ENCODE assay signal across 8 cellular contexts in the genomic region with DNA sequence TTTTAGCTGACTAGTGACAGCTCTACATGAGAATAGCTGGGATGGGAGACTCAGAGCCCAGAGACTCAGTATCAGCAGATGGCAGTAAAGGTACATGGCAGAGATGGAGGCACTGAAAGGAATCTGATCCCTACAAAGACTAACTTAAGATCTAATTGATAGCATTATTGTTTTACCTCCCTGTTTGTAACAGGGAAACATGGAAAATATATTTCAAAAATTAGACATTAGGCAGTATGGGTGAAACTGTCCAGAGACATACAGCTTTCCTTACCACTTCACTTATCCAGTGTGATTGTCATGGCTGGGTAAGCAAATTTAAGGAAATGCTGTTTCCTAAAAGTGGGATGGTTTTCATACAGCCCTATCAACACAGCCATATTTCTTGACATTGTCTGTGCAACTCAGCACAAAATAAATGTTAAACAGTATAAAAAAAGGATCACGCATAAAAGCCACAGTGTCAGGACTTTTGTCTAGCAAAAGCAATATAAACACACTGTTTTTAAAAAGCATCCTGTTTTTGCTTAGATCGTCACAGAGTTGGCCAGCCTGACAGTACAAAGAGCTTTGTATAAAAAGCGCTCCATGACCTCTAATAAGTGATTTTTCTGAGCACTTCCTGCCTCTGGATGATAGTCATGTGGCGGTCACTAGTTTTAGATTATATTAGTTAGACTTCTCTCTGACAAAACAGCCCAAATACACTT.
DNase-seq lines count a peak whose midpoint lies in the region; ATAC-seq, FAIRE-seq and TF ChIP-seq lines count a peak whose summit lies in the region.

No MANE protein-coding gene starts in this region.

- H3K27me3 Mint-ChIP-seq in astrocyte (ENCODE audit: low read depth, unreplicated experiment): no peaks in the 10 kb centered on the region

- no peak overlapping the region for H3K27ac ChIP-seq in astrocyte (ENCODE audit: low read depth, low read length)

- H3K27ac Mint-ChIP-seq in astrocyte (ENCODE audit: unreplicated experiment): no peak overlapping the region

- no peak overlapping the region for H3K4me3 ChIP-seq in GM12864 (ENCODE audit: low read depth, low read length)
- H3K4me3 ChIP-seq in astrocyte (ENCODE audit: insufficient read depth, low read depth, low read length): no peak overlapping the region
- H3K4me3 ChIP-seq in kidney epithelial cell (ENCODE audit: low read depth, low read length): no peak overlapping the region

- DNase-seq in GM12864 (ENCODE audit: low read depth): no peak
- peak; percentile 54 for DNase-seq in NCI-H1092 treated with DMSO at 0.1 percent for 48 hours (lab: John Stamatoyannopoulos, UW)
- peak; percentile 1 for DNase-seq in astrocyte (ENCODE audit: low read depth)
- DNase-seq in kidney epithelial cell (ENCODE audit: low read depth): peak; percentile 14
- DNase-seq in GM19240 (ENCODE audit: insufficient read length, low spot score): no peak
- no peak for DNase-seq in NCI-H187 treated with DMSO at 0.1 percent for 48 hours (lab: John Stamatoyannopoulos, UW)

- H3K9ac ChIP-seq in astrocyte (ENCODE audit: low read length): no peak overlapping the region

- FAIRE-seq in astrocyte (lab: Jason Lieb, UNC): no peak

- no peaks in the 10 kb centered on the region for H3K4me1 ChIP-seq in astrocyte (ENCODE audit: insufficient read depth, low read length)

- ATAC-seq in GM18867 (IDR thresholded peaks at IDR 0.05; ENCODE audit: unreplicated experiment) (no peak), GM19351 (IDR thresholded peaks at IDR 0.05; ENCODE audit: unreplicated experiment) (no peak)

- H3K36me3 ChIP-seq in astrocyte (ENCODE audit: insufficient read depth, low read length) (no peaks in the 10 kb centered on the region), kidney epithelial cell (ENCODE audit: control insufficient read depth, insufficient read depth, low read length) (no peaks in the 10 kb centered on the region)

- no peaks in the 10 kb centered on the region for H3K9me3 ChIP-seq in astrocyte (ENCODE audit: insufficient read depth, low read depth, low read length)

- H3K4me1 Mint-ChIP-seq in astrocyte (ENCODE audit: low read depth, unreplicated experiment): peaks cover 3% of the 10 kb centered on the region

- H3K79me2 ChIP-seq in astrocyte (ENCODE audit: insufficient read depth, low read length): no peaks in the 10 kb centered on the region

- no peaks in the 10 kb centered on the region for H3K9me3 Mint-ChIP-seq in astrocyte (ENCODE audit: unreplicated experiment)

- TF ChIP-seq CTCF in GM12864 (IDR thresholded peaks at IDR 0.05; ENCODE audit: low read depth, low read length, missing control alignments): peak; percentile 51
- TF ChIP-seq CTCF in astrocyte (IDR thresholded peaks at IDR 0.05; ENCODE audit: insufficient read depth, low read depth, low read length): peak; percentile 46
- TF ChIP-seq CTCF in kidney epithelial cell (IDR thresholded peaks at IDR 0.05; ENCODE audit: insufficient read depth, low read length, poor library complexity, severe bottlenecking): peak; percentile 79

- no peak overlapping the region for H3K4me3 Mint-ChIP-seq in astrocyte (ENCODE audit: unreplicated experiment)

- H3K27me3 ChIP-seq in astrocyte (ENCODE audit: insufficient read depth, low read length) (no peaks in the 10 kb centered on the region), kidney epithelial cell (ENCODE audit: control insufficient read depth, insufficient read depth, low read length) (no peaks in the 10 kb centered on the region)

- no peaks in the 10 kb centered on the region for H4K20me1 ChIP-seq in astrocyte (ENCODE audit: insufficient read depth, low read length)

- peak overlapping the region; percentile 34 for H3K4me2 ChIP-seq in astrocyte (ENCODE audit: low read length)

- peak overlapping the region; percentile 9 for H2AFZ ChIP-seq in astrocyte (ENCODE audit: low read depth, low read length)

- no peaks in the 10 kb centered on the region for H3K36me3 Mint-ChIP-seq in astrocyte (ENCODE audit: low read depth, unreplicated experiment)

Comparison
In these comparisons a context has a peak if more than half of its experiments do, and no peak if none do; other contexts are left out.
1. DNase-seq: peak in NCI-H1092 treated with DMSO at 0.1 percent for 48 hours (single experiment), astrocyte (single experiment) and kidney epithelial cell (single experiment); none in GM12864 (single experiment), GM19240 (single experiment) and NCI-H187 treated with DMSO at 0.1 percent for 48 hours (single experiment).
2. Peak in every context shown above with its lines, with median percentiles within 50 percentile points of each other: CTCF ChIP-seq.